In genomic region chr12:57744777-57745484, GRCh38 we compare ENCODE assay signal across 8 cellular contexts. TPM values are rescaled to one million over a fixed set of nuclear protein-coding genes. Genes with fewer than 3 reads are reported as not detected.
DNase-seq lines count a peak whose midpoint lies in the region; ATAC-seq and TF ChIP-seq lines count a peak whose summit lies in the region.

TSS of gene TSPAN31 (plus strand) at chr12:57745039. CDS start at chr12:57745155, 116 bp downstream.

- H3K4me1 ChIP-seq in KMS-11 (ENCODE audit: low read depth, poor library complexity, severe bottlenecking) = peaks cover 35% of the 10 kb centered on the region
- peaks cover 7% of the 10 kb centered on the region for H3K4me1 ChIP-seq in Panc1 (ENCODE audit: control insufficient read depth, insufficient read depth, low read length)

- TF ChIP-seq POLR2A in erythroblast (IDR thresholded peaks at IDR 0.05; ENCODE audit: low read length) = peak; percentile 73

- peak within 1 kb of the TSS; percentile 71 for H3K4me2 ChIP-seq in KMS-11

- BruUV-seq in Panc1 (replicated peaks; lab: Mats Ljungman, UMichigan) = no TSS peak

- no peaks in the 10 kb centered on the region for H3K27me3 Mint-ChIP-seq in activated T-cell treated with anti-CD3 and anti-CD28 coated beads, Interleukin-2, amount 50 U/mL, for 4 hours (ENCODE audit: low read depth)

- H3K9ac ChIP-seq in KMS-11 = peak within 1 kb of the TSS; percentile 76

- no peaks in the 10 kb centered on the region for H3K9me3 ChIP-seq in Panc1 (ENCODE audit: control insufficient read depth, insufficient read depth, low read depth, low read length)

- no peaks in the 10 kb centered on the region for H3K27me3 ChIP-seq in KMS-11 (ENCODE audit: insufficient read depth, low read depth)
- H3K27me3 ChIP-seq in Panc1 (ENCODE audit: control insufficient read depth, insufficient read depth, low read length) = no peaks in the 10 kb centered on the region

- peaks cover 47% of the 10 kb centered on the region for H3K4me1 Mint-ChIP-seq in activated T-cell treated with anti-CD3 and anti-CD28 coated beads, Interleukin-2, amount 50 U/mL, for 4 hours (ENCODE audit: low read depth)

- H3K4me3 ChIP-seq in KMS-11 (IDR thresholded peaks at IDR 0.05; ENCODE audit: insufficient read depth, low read depth, low read length) = peak within 1 kb of the TSS; percentile 88
- peak within 1 kb of the TSS; percentile 74 to 98 for H3K4me3 ChIP-seq in Panc1 (ENCODE audit: low read depth in 2 of 2, low read length in 2 of 2)

- TF ChIP-seq CTCF in KMS-11 (conservative IDR thresholded peaks at IDR 0.05; ENCODE audit: low read depth, low read length) = no peak
- no peak for TF ChIP-seq CTCF in Panc1 (IDR thresholded peaks at IDR 0.05)

- no peaks in the 10 kb centered on the region for H4K20me1 ChIP-seq in KMS-11 (ENCODE audit: insufficient read depth)

- peaks cover 27% of the 10 kb centered on the region for H3K36me3 Mint-ChIP-seq in activated T-cell treated with anti-CD3 and anti-CD28 coated beads, Interleukin-2, amount 50 U/mL, for 4 hours (ENCODE audit: insufficient read depth)

- peak; percentile 99 for DNase-seq in DMS53 (lab: John Stamatoyannopoulos, UW)
- peak; percentile 95 for DNase-seq in Panc1 (ENCODE audit: low read depth, low spot score)
- DNase-seq in activated T-cell treated with anti-CD3 and anti-CD28 coated beads, Interleukin-2, amount 50 U/mL, for 4 hours = peak; percentile 92
- DNase-seq in erythroblast (lab: John Stamatoyannopoulos, UW) = peak; percentile 97 to 98
- DNase-seq in mucosa of gallbladder (ENCODE audit: low spot score) = peak; percentile 97
- peak; percentile 92 for DNase-seq in stimulated activated CD8-positive, alpha-beta memory T cell treated with anti-CD3 and anti-CD28 coated beads, Interleukin-4, amount 100 ng/mL, for 24 hours (ENCODE audit: low read depth)

- H3K36me3 ChIP-seq in KMS-11 (ENCODE audit: insufficient read depth) (peaks cover 19% of the 10 kb centered on the region), Panc1 (ENCODE audit: control insufficient read depth, insufficient read depth, low read length) (peaks cover 13% of the 10 kb centered on the region)

- POLR2A ChIA-PET in Panc1 (lab: Charles Lee) = interaction anchor here (0.5 to 1.4 kb wide), 4 partner anchors 8 to 314 kb away, joined by 4 to 6 read pairs (median 4); no protein-coding TSS in a partner anchor

- in situ Hi-C loops in Panc1 (cut with HindIII; ENCODE audit: low pct_unique_long_range_greater_than_20kb, low sequenced_read_pairs) = no loop called here

- peak within 1 kb of the TSS; percentile 68 for H2AFZ ChIP-seq in KMS-11 (ENCODE audit: low read depth)

- peaks cover 15% of the 10 kb centered on the region for H3K79me2 ChIP-seq in KMS-11 (ENCODE audit: insufficient read depth, low read depth)

- CTCF ChIA-PET in Panc1 (lab: Charles Lee) = interaction anchor here (0.6 to 1.5 kb wide), 3 partner anchors 19 to 162 kb away, joined by 5 to 9 read pairs (median 5); no protein-coding TSS in a partner anchor

- H3K4me3 Mint-ChIP-seq in activated T-cell treated with anti-CD3 and anti-CD28 coated beads, Interleukin-2, amount 50 U/mL, for 4 hours = peak within 1 kb of the TSS; percentile 95

- no peaks in the 10 kb centered on the region for H3K9me3 Mint-ChIP-seq in activated T-cell treated with anti-CD3 and anti-CD28 coated beads, Interleukin-2, amount 50 U/mL, for 4 hours

- H3K27ac ChIP-seq in KMS-11 (peak within 1 kb of the TSS; percentile 56), Panc1 (ENCODE audit: low read length) (peak within 1 kb of the TSS; percentile 94)

- intact Hi-C loops in Panc1 (cut with micrococcal nuclease; ENCODE audit: unreplicated experiment) = no loop called here

- ATAC-seq in GM21737 (IDR thresholded peaks at IDR 0.05; ENCODE audit: unreplicated experiment) (peak; percentile 74), Panc1 (peak; percentile 91)
- ATAC-seq in activated T-cell treated with anti-CD3 and anti-CD28 coated beads, Interleukin-2, amount 50 U/mL, for 4 hours = peak; percentile 88 to 91

RNA-seq across cellular contexts. Expression of gene TSPAN31, which starts in this region (rescaled TPM):
- total RNA-seq in Panc1 (2021; ENCODE audit: unreplicated experiment) (17.5 TPM), mucosa of gallbladder (44.8 TPM)
- polyA plus RNA-seq in Panc1 (2012; ENCODE audit: insufficient read length) = 16.4 TPM
- 10 to 100 TPM; 11.5 to 14.9 (median 14.0) TPM for total RNA-seq in activated T-cell treated with anti-CD3 and anti-CD28 coated beads, Interleukin-2, amount 50 U/mL, for 4 hours

Comparison
In these comparisons a context has a peak if more than half of its experiments do, and no peak if none do; other contexts are left out.
1. Peak in every context shown above with its lines: DNase-seq, ATAC-seq, H3K4me3 ChIP-seq and H3K27ac ChIP-seq.